In genomic region chr10:67476201-67476600, GRCh38 we compare ENCODE assay signal across 1 cellular context.
TF ChIP-seq lines count a peak whose summit lies in the region.

No MANE protein-coding gene starts in this region.

TF ChIP-seq in H1, 55 proteins besides CTCF, POLR2A, EP300 and RAD21:
- no peak for TF ChIP-seq BCL11A (IDR thresholded peaks at IDR 0.05; ENCODE audit: low read depth in 2 of 2, low read length in 2 of 2)
- no peak for TF ChIP-seq TAF1 (IDR thresholded peaks at IDR 0.05; ENCODE audit: low read depth, low read length)
- no peak for TF ChIP-seq ASH2L (IDR thresholded peaks at IDR 0.05; ENCODE audit: low read length)
